24 cellular contexts compared by ENCODE assay signal in the genomic region with DNA sequence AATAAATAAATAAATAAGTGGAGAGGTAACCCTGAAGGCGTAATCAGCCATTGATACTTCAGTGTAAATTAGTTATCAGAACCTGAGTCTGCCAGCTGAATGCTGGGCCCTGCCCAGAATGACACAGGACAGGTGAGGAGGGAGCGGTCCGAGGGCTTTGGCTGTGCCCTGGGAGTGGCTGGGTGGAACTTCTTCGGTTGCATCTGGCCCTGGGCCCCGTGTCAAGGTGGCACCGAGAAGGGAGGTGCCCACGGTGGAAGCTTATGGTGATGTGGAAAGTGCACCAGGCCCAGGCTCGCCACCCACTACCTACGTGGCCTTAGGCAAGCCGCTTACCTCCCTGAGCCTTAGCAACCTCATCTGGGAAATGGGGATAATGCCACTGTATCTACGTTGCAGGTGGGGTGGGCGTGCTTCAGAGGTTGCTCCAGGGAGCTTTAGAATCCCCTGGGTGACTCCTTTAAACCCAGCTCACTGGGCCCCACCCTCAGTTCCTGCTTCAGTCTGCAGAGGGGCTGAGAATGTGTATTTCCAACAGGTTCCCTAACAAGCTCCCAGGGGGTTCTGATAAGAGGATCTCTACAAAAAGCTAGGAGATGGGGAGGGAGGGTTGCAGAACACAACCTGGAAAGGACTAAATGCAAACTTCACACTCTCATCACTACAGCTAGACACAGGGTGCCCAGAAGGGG. TPM values are rescaled to one million over a fixed set of nuclear protein-coding genes. Genes with fewer than 3 reads are reported as not detected.
A peak's percentile ranks its signal among the peaks of the same experiment; 100 is the strongest.
DNase-seq lines count a peak whose midpoint lies in the region; ATAC-seq and TF ChIP-seq lines count a peak whose summit lies in the region.
"Had no signal": no experiment of that assay in that cellular context is flagged by ENCODE, and none has a peak within 500 bp of the region (broad histone marks: within the 10 kb centered on the region; RNA-seq: fewer than 3 reads in every experiment).

No MANE protein-coding gene starts in this region.

- no peak overlapping the region for H2AFZ ChIP-seq in OCI-LY7 (ENCODE audit: low read length)

- POLR2A ChIA-PET in OCI-LY7 (lab: Charles Lee) = interaction anchor here (0.6 to 1.3 kb wide), 3 partner anchors 41 to 54 kb away, joined by 3 to 8 read pairs (median 8); no protein-coding TSS in a partner anchor

- intact Hi-C loops in OCI-LY7 (cut with micrococcal nuclease; ENCODE audit: unreplicated experiment) = no loop called here

- BruUV-seq in OCI-LY7 (replicated peaks; lab: Mats Ljungman, UMichigan) = no TSS peak

- H3K36me3 ChIP-seq in H7 (replicated peaks; ENCODE audit: control insufficient read depth, insufficient read depth, low read length) (no peaks in the 10 kb centered on the region), neutrophil (no peaks in the 10 kb centered on the region), OCI-LY7 (ENCODE audit: insufficient read depth, low read length) (no peaks in the 10 kb centered on the region)
- H3K36me3 ChIP-seq: thoracic aorta had no signal

- CTCF ChIA-PET in OCI-LY7 (lab: Charles Lee; ENCODE audit: unreplicated experiment) = no interaction called here

- no peaks in the 10 kb centered on the region for H4K20me1 ChIP-seq in OCI-LY7 (ENCODE audit: insufficient read depth, low read length)

- H3K4me2 ChIP-seq in OCI-LY7 (ENCODE audit: low read length) = no peak overlapping the region

- peak; percentile 92 for ATAC-seq in esophagus mucosa
- ATAC-seq: stimulated activated naive CD8-positive, alpha-beta T cell treated with anti-CD3 and anti-CD28 coated beads, Interleukin-15, Interleukin-2, amounts not matched to agents 100 U/mL and 50 U/mL, for 24 hours; WTC11 had no signal

- H3K4me3 ChIP-seq in H7 (ENCODE audit: insufficient read depth, low read depth, low read length) = no peak overlapping the region
- H3K4me3 ChIP-seq in neutrophil (ENCODE audit: low read depth in 1 of 2, low read length in 1 of 2) = no peak overlapping the region
- H3K4me3 ChIP-seq in OCI-LY7 (ENCODE audit: low read depth, low read length, poor library complexity, severe bottlenecking) = no peak overlapping the region
- H3K4me3 ChIP-seq: thoracic aorta had no signal

- H3K9me2 ChIP-seq in OCI-LY7 (ENCODE audit: insufficient read depth, low read length) = no peaks in the 10 kb centered on the region

- H3K4me1 ChIP-seq in neutrophil (ENCODE audit: control insufficient read depth in 1 of 2, insufficient read depth in 1 of 2, low read depth in 1 of 2, low read length in 1 of 2) (peaks cover 53 to 65% of the 10 kb centered on the region in 2 experiments), OCI-LY7 (ENCODE audit: insufficient read depth, low read length, poor library complexity, severe bottlenecking) (peaks cover 9% of the 10 kb centered on the region)

- H3K27ac ChIP-seq in neutrophil (peak overlapping the region; percentile 49), OCI-LY7 (ENCODE audit: low read depth, low read length, poor library complexity, severe bottlenecking) (no peak overlapping the region)
- H3K27ac ChIP-seq: thoracic aorta had no signal

- H3K27me3 ChIP-seq in H7 (ENCODE audit: control insufficient read depth, insufficient read depth, low read length) (no peaks in the 10 kb centered on the region), neutrophil (no peaks in the 10 kb centered on the region)

- H3K79me2 ChIP-seq in OCI-LY7 (ENCODE audit: insufficient read depth, low read depth, low read length) = no peaks in the 10 kb centered on the region

- no peaks in the 10 kb centered on the region for H3K9me3 ChIP-seq in neutrophil
- H3K9me3 ChIP-seq in OCI-LY7 (ENCODE audit: low read length) = no peaks in the 10 kb centered on the region
- H3K9me3 ChIP-seq: thoracic aorta had no signal

- DNase-seq in H7 (peak; percentile 28), NCI-H2171 (lab: John Stamatoyannopoulos, UW) (peak; percentile 65), amniotic stem cell (lab: John Stamatoyannopoulos, UW) (no peak), SW480 (ENCODE audit: low spot score) (no peak), OCI-LY7 (ENCODE audit: low spot score) (no peak), HuH-7 (ENCODE audit: low spot score) (no peak)
- DNase-seq: activated CD4-positive, alpha-beta T cell treated with anti-CD3 and anti-CD28 coated beads, Interleukin-2, amount 50 U/mL, for 4 hours; activated CD8-positive, alpha-beta memory T cell treated with anti-CD3 and anti-CD28 coated beads, Interleukin-2, amount 50 U/mL, for 4 hours; aorta; caudate nucleus; CD4-positive, CD25-positive, alpha-beta regulatory T cell; HFFc6; KG1; NCI-H187; NCI-H446; retina; Right ventricle myocardium superior; stimulated activated CD4-positive, alpha-beta T cell treated with anti-CD3 and anti-CD28 coated beads, Interleukin-4, amount 100 ng/mL, for 4 hours; stimulated activated naive CD8-positive, alpha-beta T cell treated with anti-CD3 and anti-CD28 coated beads, Interleukin-15, Interleukin-2, amounts not matched to agents 100 U/mL and 50 U/mL, for 24 hours; T-helper 9 cell had no signal

- TF ChIP-seq CTCF in neutrophil (IDR thresholded peaks at IDR 0.05) (no peak), OCI-LY7 (conservative IDR thresholded peaks at IDR 0.05; ENCODE audit: low read length) (no peak)

RNA-seq across cellular contexts. Expression of a gene that starts 38.8 kb away (rescaled TPM):
- total RNA-seq in H7 (2014; rRNA removed; shearing (Covaris generic)) = 22.4 and 29.8 TPM in 2 replicates
- 103 TPM for total RNA-seq in esophagus mucosa
- 32.0 and 33.4 TPM in 2 replicates for total RNA-seq in OCI-LY7 (2014; rRNA removed; shearing (Covaris generic))
- total RNA-seq in OCI-LY7 (2022) = 94.2 and 106 TPM in 2 replicates

RNA-seq across cellular contexts. Expression of a gene that starts 54.9 kb away (rescaled TPM):
- total RNA-seq in H7 (2014; rRNA removed; shearing (Covaris generic)) = 117 and 149 TPM in 2 replicates
- 487 TPM for total RNA-seq in esophagus mucosa
- 112 and 133 TPM in 2 replicates for total RNA-seq in OCI-LY7 (2014; rRNA removed; shearing (Covaris generic))
- total RNA-seq in OCI-LY7 (2022) = 213 and 223 TPM in 2 replicates

Comparison
In these comparisons a context has a peak if more than half of its experiments do, and no peak if none do; other contexts are left out.
1. DNase-seq: peak in H7 (single experiment) and NCI-H2171 (single experiment); none in amniotic stem cell (single experiment), SW480 (single experiment), OCI-LY7 (single experiment) and HuH-7 (single experiment).